19 cellular contexts compared by ENCODE assay signal in the genomic region with DNA sequence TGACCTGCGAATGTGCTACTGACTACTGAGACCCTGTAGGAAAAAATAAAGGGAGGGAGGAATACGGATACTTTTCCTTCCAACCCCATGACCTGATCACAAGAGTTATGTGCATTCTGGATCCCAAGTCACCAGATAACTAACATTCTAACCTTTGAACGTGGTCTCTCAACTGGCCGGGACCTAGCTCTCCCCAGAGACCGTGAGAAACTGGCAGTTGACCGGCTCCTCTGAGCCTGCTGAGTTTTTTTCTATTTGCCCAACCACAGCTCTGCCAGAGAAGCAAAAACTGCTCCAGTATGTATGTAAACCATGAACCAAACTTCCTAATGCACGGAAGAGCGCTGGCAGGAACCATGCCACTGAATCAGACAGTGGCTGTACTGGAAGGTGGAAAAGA. TPM values are rescaled to one million over a fixed set of nuclear protein-coding genes. Genes with fewer than 3 reads are reported as not detected.
DNase-seq lines count a peak whose midpoint lies in the region; ATAC-seq, FAIRE-seq and TF ChIP-seq lines count a peak whose summit lies in the region.
"Had no signal": no experiment of that assay in that cellular context is flagged by ENCODE, and none has a peak within 500 bp of the region (broad histone marks: within the 10 kb centered on the region; RNA-seq: fewer than 3 reads in every experiment).

No MANE protein-coding gene starts in this region.

- H4K20me1 ChIP-seq in endothelial cell of umbilical vein (replicated peaks; ENCODE audit: control insufficient read depth, extremely low read depth, insufficient read depth, low read length): no peaks in the 10 kb centered on the region

- H2AFZ ChIP-seq in endothelial cell of umbilical vein (ENCODE audit: low read depth, low read length) (peak overlapping the region; percentile 20), trophoblast cell (ENCODE audit: insufficient read depth, low read length, poor library complexity) (no peak overlapping the region)

- ATAC-seq in activated CD4-positive, alpha-beta T cell treated with anti-CD3 and anti-CD28 coated beads for 36 hours: no peak
- no peak for ATAC-seq in psoas muscle
- ATAC-seq: activated CD8-positive, alpha-beta memory T cell treated with anti-CD3 and anti-CD28 coated beads, Interleukin-2, amount 10 ng/mL, durations not matched to agents 7 days and 5 days; gastrocnemius medialis had no signal

- no peak for FAIRE-seq in endothelial cell of umbilical vein (lab: Jason Lieb, UNC)
- FAIRE-seq: endometrium, islet of Langerhans had no signal

- H3K23ac ChIP-seq in trophoblast cell (ENCODE audit: low read length): no peak overlapping the region

- peaks cover 4% of the 10 kb centered on the region for H3K36me3 Mint-ChIP-seq in activated CD4-positive, alpha-beta T cell treated with anti-CD3 and anti-CD28 coated beads for 36 hours (ENCODE audit: low read depth)

- no peak overlapping the region for H3K4ac ChIP-seq in trophoblast cell (ENCODE audit: low read depth, low read length)

- H3K27me3 Mint-ChIP-seq in activated CD4-positive, alpha-beta T cell treated with anti-CD3 and anti-CD28 coated beads for 36 hours: no peaks in the 10 kb centered on the region
- H3K27me3 Mint-ChIP-seq: activated CD8-positive, alpha-beta memory T cell treated with anti-CD3 and anti-CD28 coated beads, Interleukin-2, amount 10 ng/mL, durations not matched to agents 7 days and 5 days; activated naive CD8-positive, alpha-beta T cell treated with anti-CD3 and anti-CD28 coated beads, Interleukin-2, amount 10 ng/mL, durations not matched to agents 7 days and 5 days; central memory CD8-positive, alpha-beta T cell; stimulated activated naive CD8-positive, alpha-beta T cell treated with anti-CD3 and anti-CD28 coated beads, Interleukin-15, Interleukin-2, amounts not matched to agents 100 ng/mL and 50 ng/mL, for 24 hours had no signal

- intact Hi-C loops in activated CD4-positive, alpha-beta T cell treated with anti-CD3 and anti-CD28 coated beads for 36 hours (cut with DNase I, micrococcal nuclease): loop anchor here in 1 of 2 experiments (5.0 kb wide), 1 partner anchor 121 kb away; the partner anchor contains the start of gene PDE6D
- intact Hi-C loops in endothelial cell of umbilical vein (cut with micrococcal nuclease) (no loop called here), psoas muscle (cut with DNase I) (loop anchor here (1.0 kb wide), 2 partner anchors 11 to 45 kb away; no protein-coding TSS in a partner anchor)

- H2BK12ac ChIP-seq in trophoblast cell (ENCODE audit: low read length): peak overlapping the region; percentile 54

- H3K27me3 ChIP-seq in endothelial cell of umbilical vein (ENCODE audit: control insufficient read depth in 2 of 2, insufficient read depth in 2 of 2, low read length in 2 of 2): no peaks in the 10 kb centered on the region
- H3K27me3 ChIP-seq in trophoblast cell (ENCODE audit: insufficient read depth, low read length): no peaks in the 10 kb centered on the region
- H3K27me3 ChIP-seq in psoas muscle (ENCODE audit: insufficient read depth in 3 of 3, low read length in 2 of 3): no peaks in the 10 kb centered on the region
- H3K27me3 ChIP-seq in MG63: no peaks in the 10 kb centered on the region
- H3K27me3 ChIP-seq: gastrocnemius medialis had no signal

- WGBS in trophoblast cell (ENCODE audit: extremely low coverage, insufficient coverage, insufficient read length): no CpG with 5 or more reads among the region's 8 CpGs
- WGBS in psoas muscle, 3 donors: 79 to 83% (median 82%) methylated on average over 8 of the region's 8 CpGs

- dilution Hi-C loops in endothelial cell of umbilical vein (cut with MboI; ENCODE audit: extremely low pct_ligation_motif_present, low sequenced_read_pairs): no loop called here

- DNase-seq in activated CD4-positive, alpha-beta T cell treated with anti-CD3 and anti-CD28 coated beads for 36 hours: no peak
- no peak for DNase-seq in activated CD4-positive, alpha-beta T cell treated with anti-CD3 and anti-CD28 coated beads, Interleukin-2, amount 50 U/mL, for 4 hours
- DNase-seq in endothelial cell of umbilical vein (ENCODE audit: low read depth, low spot score): no peak
- DNase-seq in trophoblast cell: peak; percentile 35 to 73
- no peak for DNase-seq in AG08396 (ENCODE audit: low spot score)
- no peak for DNase-seq in psoas muscle
- DNase-seq in MG63: no peak
- DNase-seq: activated CD8-positive, alpha-beta memory T cell treated with anti-CD3 and anti-CD28 coated beads, Interleukin-2, amount 10 ng/mL, durations not matched to agents 7 days and 5 days; activated naive CD8-positive, alpha-beta T cell treated with anti-CD3 and anti-CD28 coated beads, Interleukin-2, amount 10 ng/mL, durations not matched to agents 7 days and 5 days; COR-L47; gastrocnemius medialis; GF-D8; NCI-H1694 treated with DMSO at 0.1 percent for 48 hours; posterior cingulate gyrus had no signal

- TF ChIP-seq CTCF in endothelial cell of umbilical vein (IDR thresholded peaks at IDR 0.05; ENCODE audit: extremely low read depth in 1 of 2, insufficient read depth in 1 of 2, low read depth in 1 of 2, low read length in 2 of 2) (no peak), psoas muscle (IDR thresholded peaks at IDR 0.05) (no peak)

- H3K18ac ChIP-seq in trophoblast cell (ENCODE audit: low read length): no peak overlapping the region

- H3K9ac ChIP-seq in endothelial cell of umbilical vein (replicated peaks; ENCODE audit: extremely low read depth, insufficient read depth, low read length) (no peak overlapping the region), trophoblast cell (ENCODE audit: low read length) (no peak overlapping the region)

- H3K14ac ChIP-seq in trophoblast cell (ENCODE audit: low read length): no peak overlapping the region

- peak overlapping the region; percentile 91 for H3K27ac ChIP-seq in KOPT-K1 (ENCODE audit: low read depth, low read length, poor library complexity, severe bottlenecking)
- no peak overlapping the region for H3K27ac ChIP-seq in endothelial cell of umbilical vein (ENCODE audit: insufficient read depth, low read depth, low read length)
- no peak overlapping the region for H3K27ac ChIP-seq in trophoblast cell (ENCODE audit: low read depth, low read length)
- H3K27ac ChIP-seq in psoas muscle: no peak overlapping the region

- H2BK5ac ChIP-seq in trophoblast cell (ENCODE audit: low read depth, low read length, poor library complexity): no peak overlapping the region

- CTCF ChIA-PET in activated CD4-positive, alpha-beta T cell treated with anti-CD3 and anti-CD28 coated beads for 36 hours (lab: Charles Lee): interaction anchor here (0.9 to 10.4 kb wide), 7 partner anchors 11 to 55 kb away, joined by 3 to 90 read pairs (median 6); no protein-coding TSS in a partner anchor
- CTCF ChIA-PET in endothelial cell of umbilical vein (lab: Charles Lee): interaction anchor here (0.7 kb wide), 1 partner anchor 48 kb away, joined by 3 read pairs; no protein-coding TSS in a partner anchor

- no peak overlapping the region for H4K8ac ChIP-seq in trophoblast cell (ENCODE audit: low read depth, low read length)

- no peak overlapping the region for H2AK5ac ChIP-seq in trophoblast cell (ENCODE audit: low read length)

- no peaks in the 10 kb centered on the region for H3K9me3 ChIP-seq in KOPT-K1 (ENCODE audit: insufficient read depth, low read length, poor library complexity, severe bottlenecking)
- no peaks in the 10 kb centered on the region for H3K9me3 ChIP-seq in endothelial cell of umbilical vein (replicated peaks; ENCODE audit: control insufficient read depth, insufficient read depth, low read length)
- H3K9me3 ChIP-seq in trophoblast cell (ENCODE audit: insufficient read depth, low read depth, low read length): peaks cover 3% of the 10 kb centered on the region
- no peaks in the 10 kb centered on the region for H3K9me3 ChIP-seq in psoas muscle
- no peaks in the 10 kb centered on the region for H3K9me3 ChIP-seq in MG63
- H3K9me3 ChIP-seq: gastrocnemius medialis had no signal

- TF ChIP-seq POLR2A in endothelial cell of umbilical vein (IDR thresholded peaks at IDR 0.05; ENCODE audit: low read depth, low read length): no peak

- H3K4me1 ChIP-seq in endothelial cell of umbilical vein (ENCODE audit: control insufficient read depth, extremely low read depth, insufficient read depth, low read length): peaks cover 12% of the 10 kb centered on the region
- H3K4me1 ChIP-seq in trophoblast cell (ENCODE audit: control insufficient read depth in 1 of 2, insufficient read depth in 2 of 2, low read length in 2 of 2): peaks cover 8 to 17% of the 10 kb centered on the region in 2 experiments
- peaks cover 11% of the 10 kb centered on the region for H3K4me1 ChIP-seq in psoas muscle

- H3K4me3 ChIP-seq in endothelial cell of umbilical vein (replicated peaks in 1 of 3; ENCODE audit: insufficient read depth in 1 of 3, low read depth in 1 of 3, low read length in 3 of 3) (no peak overlapping the region), trophoblast cell (ENCODE audit: low read depth, low read length) (no peak overlapping the region), psoas muscle (no peak overlapping the region), MG63 (no peak overlapping the region)

- POLR2A ChIA-PET in activated CD4-positive, alpha-beta T cell treated with anti-CD3 and anti-CD28 coated beads for 36 hours (lab: Charles Lee): interaction anchor here (1.0 to 2.6 kb wide), 5 partner anchors 46 to 196 kb away, joined by 4 to 10 read pairs (median 5); partner anchors contain the start of genes NCL and PTMA
- POLR2A ChIA-PET in endothelial cell of umbilical vein (lab: Charles Lee): interaction anchor here (0.6 kb wide), 1 partner anchor 210 kb away, joined by 5 read pairs; no protein-coding TSS in a partner anchor

- H4K12ac ChIP-seq in trophoblast cell (ENCODE audit: low read depth, low read length): peak overlapping the region; percentile 8

- H3K4me2 ChIP-seq in endothelial cell of umbilical vein (ENCODE audit: insufficient read depth, low read length) (no peak overlapping the region), trophoblast cell (ENCODE audit: low read length) (no peak overlapping the region)

- H3K27ac Mint-ChIP-seq in activated CD4-positive, alpha-beta T cell treated with anti-CD3 and anti-CD28 coated beads for 36 hours: peak overlapping the region; percentile 96

- peak overlapping the region; percentile 72 for H3K4me3 Mint-ChIP-seq in activated CD4-positive, alpha-beta T cell treated with anti-CD3 and anti-CD28 coated beads for 36 hours

- H3K9me3 Mint-ChIP-seq in activated CD4-positive, alpha-beta T cell treated with anti-CD3 and anti-CD28 coated beads for 36 hours (ENCODE audit: low read depth): no peaks in the 10 kb centered on the region
- H3K9me3 Mint-ChIP-seq: activated naive CD8-positive, alpha-beta T cell treated with anti-CD3 and anti-CD28 coated beads, Interleukin-2, amount 10 ng/mL, durations not matched to agents 7 days and 5 days had no signal

- no peaks in the 10 kb centered on the region for H3K9me1 ChIP-seq in endothelial cell of umbilical vein (replicated peaks; ENCODE audit: control insufficient read depth, extremely low read depth, insufficient read depth, low read length)

- no peaks in the 10 kb centered on the region for H3K36me3 ChIP-seq in KOPT-K1 (ENCODE audit: insufficient read depth, low read length)
- H3K36me3 ChIP-seq in endothelial cell of umbilical vein (ENCODE audit: control insufficient read depth in 2 of 2, extremely low read depth in 1 of 2, insufficient read depth in 2 of 2, low read length in 2 of 2): no peaks in the 10 kb centered on the region
- H3K36me3 ChIP-seq in trophoblast cell (ENCODE audit: control insufficient read depth in 1 of 2, insufficient read depth in 2 of 2, low read length in 2 of 2): no peaks in the 10 kb centered on the region
- H3K36me3 ChIP-seq in psoas muscle (ENCODE audit: insufficient read depth in 1 of 2, low read depth in 1 of 2): no peaks in the 10 kb centered on the region
- no peaks in the 10 kb centered on the region for H3K36me3 ChIP-seq in MG63
- H3K36me3 ChIP-seq: gastrocnemius medialis had no signal

- H3K79me2 ChIP-seq in endothelial cell of umbilical vein (ENCODE audit: control insufficient read depth, insufficient read depth, low read length) (no peaks in the 10 kb centered on the region), trophoblast cell (ENCODE audit: control insufficient read depth, insufficient read depth, low read length, poor library complexity) (peaks cover 3% of the 10 kb centered on the region)

- no peak overlapping the region for H4K91ac ChIP-seq in trophoblast cell (ENCODE audit: low read depth, low read length)

- no TSS peak for BruUV-seq in endothelial cell of umbilical vein (replicated peaks; lab: Mats Ljungman, UMichigan)

- H3K4me1 Mint-ChIP-seq in activated CD4-positive, alpha-beta T cell treated with anti-CD3 and anti-CD28 coated beads for 36 hours: peaks cover 23% of the 10 kb centered on the region

- peaks cover 18% of the 10 kb centered on the region for H3K79me1 ChIP-seq in trophoblast cell (ENCODE audit: low read length)

- peak overlapping the region; percentile 2 for H2BK120ac ChIP-seq in trophoblast cell (ENCODE audit: insufficient read depth, low read length, poor library complexity)

RNA-seq across cellular contexts. Expression of gene PTMA, which starts 47.5 kb away (rescaled TPM):
- total RNA-seq in activated CD4-positive, alpha-beta T cell treated with anti-CD3 and anti-CD28 coated beads for 36 hours: 1,000 to 10,000 TPM; 2,106 to 2,969 TPM
- total RNA-seq in endothelial cell of umbilical vein: 1,418 and 1,488 TPM in 2 replicates
- 273 and 404 TPM in 2 replicates for polyA plus RNA-seq in endothelial cell of umbilical vein
- 749 and 766 TPM in 2 replicates for polyA plus RNA-seq in endothelial cell of umbilical vein (2011; cell fraction: cytosol; rRNA removed)
- 329 and 598 TPM in 2 replicates for polyA plus RNA-seq in endothelial cell of umbilical vein (2011; cell fraction: nucleus; rRNA removed)
- polyA plus RNA-seq in endothelial cell of umbilical vein (2012): 1,179 and 1,542 TPM in 2 replicates
- polyA minus RNA-seq in endothelial cell of umbilical vein: 229 and 282 TPM in 2 replicates
- polyA minus RNA-seq in endothelial cell of umbilical vein (2011; cell fraction: cytosol; rRNA and poly(A)+ RNA removed): 411 TPM
- polyA minus RNA-seq in endothelial cell of umbilical vein (2011; cell fraction: nucleus; rRNA and poly(A)+ RNA removed): 112 and 238 TPM in 2 replicates
- 1,343 and 1,403 TPM in 2 replicates for polyA plus RNA-seq in trophoblast cell (2013)
- total RNA-seq in psoas muscle: 100 to 1,000 TPM; 124 to 263 (median 168) TPM
- 100 to 1,000 TPM; 210 to 347 (median 274) TPM for polyA plus RNA-seq in psoas muscle
- total RNA-seq in MG63 (2014; rRNA removed; shearing (Covaris generic); ENCODE audit: low replicate concordance): 1,493 and 1,533 TPM in 2 replicates

Comparison
In these comparisons a context has a peak if more than half of its experiments do, and no peak if none do; other contexts are left out.
1. DNase-seq: peak in trophoblast cell (2 of 2); none in activated CD4-positive, alpha-beta T cell treated with anti-CD3 and anti-CD28 coated beads for 36 hours (single experiment), activated CD4-positive, alpha-beta T cell treated with anti-CD3 and anti-CD28 coated beads, Interleukin-2, amount 50 U/mL, for 4 hours (0 of 2), endothelial cell of umbilical vein (single experiment), AG08396 (single experiment), psoas muscle (0 of 2) and MG63 (single experiment).